Comparison of ENCODE assay signal across 2 cellular contexts in genomic region chr3:4250064-4250463, GRCh38.
TF ChIP-seq lines count a peak whose summit lies in the region.

No MANE protein-coding gene starts in this region.

TF ChIP-seq in HepG2, 621 proteins besides CTCF, POLR2A, EP300 and RAD21:
- TF ChIP-seq ZNF30 (CRISPR knock-in tag; IDR thresholded peaks at IDR 0.05), result no peak
- TF ChIP-seq PCBP2 (optimal IDR thresholded peaks at IDR 0.05; ENCODE audit: low read depth, low read length, poor library complexity, severe bottlenecking), result peak; percentile 75

TF ChIP-seq in K562, 482 proteins besides CTCF, POLR2A, EP300 and RAD21:
- TF ChIP-seq STAG1 (CRISPR knock-in tag; IDR thresholded peaks at IDR 0.05; ENCODE audit: borderline replicate concordance), result no peak
- TF ChIP-seq, protein P1, sequence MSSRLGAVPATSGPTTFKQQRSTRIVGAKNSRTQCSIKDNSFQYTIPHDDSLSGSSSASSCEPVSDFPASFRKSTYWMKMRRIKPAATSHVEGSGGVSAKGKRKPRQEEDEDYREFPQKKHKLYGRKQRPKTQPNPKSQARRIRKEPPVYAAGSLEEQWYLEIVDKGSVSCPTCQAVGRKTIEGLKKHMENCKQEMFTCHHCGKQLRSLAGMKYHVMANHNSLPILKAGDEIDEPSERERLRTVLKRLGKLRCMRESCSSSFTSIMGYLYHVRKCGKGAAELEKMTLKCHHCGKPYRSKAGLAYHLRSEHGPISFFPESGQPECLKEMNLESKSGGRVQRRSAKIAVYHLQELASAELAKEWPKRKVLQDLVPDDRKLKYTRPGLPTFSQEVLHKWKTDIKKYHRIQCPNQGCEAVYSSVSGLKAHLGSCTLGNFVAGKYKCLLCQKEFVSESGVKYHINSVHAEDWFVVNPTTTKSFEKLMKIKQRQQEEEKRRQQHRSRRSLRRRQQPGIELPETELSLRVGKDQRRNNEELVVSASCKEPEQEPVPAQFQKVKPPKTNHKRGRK (tag; IDR thresholded peaks at IDR 0.05), result peak; percentile 68; the same call in 1 of the 2 replicates
- TF ChIP-seq, protein P2, sequence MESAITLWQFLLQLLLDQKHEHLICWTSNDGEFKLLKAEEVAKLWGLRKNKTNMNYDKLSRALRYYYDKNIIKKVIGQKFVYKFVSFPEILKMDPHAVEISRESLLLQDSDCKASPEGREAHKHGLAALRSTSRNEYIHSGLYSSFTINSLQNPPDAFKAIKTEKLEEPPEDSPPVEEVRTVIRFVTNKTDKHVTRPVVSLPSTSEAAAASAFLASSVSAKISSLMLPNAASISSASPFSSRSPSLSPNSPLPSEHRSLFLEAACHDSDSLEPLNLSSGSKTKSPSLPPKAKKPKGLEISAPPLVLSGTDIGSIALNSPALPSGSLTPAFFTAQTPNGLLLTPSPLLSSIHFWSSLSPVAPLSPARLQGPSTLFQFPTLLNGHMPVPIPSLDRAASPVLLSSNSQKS (CRISPR knock-in tag; IDR thresholded peaks at IDR 0.05), result no peak
- no peak for TF ChIP-seq CHAMP1 (IDR thresholded peaks at IDR 0.05)
- TF ChIP-seq OTX1 (CRISPR knock-in tag; IDR thresholded peaks at IDR 0.05), result no peak
- TF ChIP-seq, protein P3, sequence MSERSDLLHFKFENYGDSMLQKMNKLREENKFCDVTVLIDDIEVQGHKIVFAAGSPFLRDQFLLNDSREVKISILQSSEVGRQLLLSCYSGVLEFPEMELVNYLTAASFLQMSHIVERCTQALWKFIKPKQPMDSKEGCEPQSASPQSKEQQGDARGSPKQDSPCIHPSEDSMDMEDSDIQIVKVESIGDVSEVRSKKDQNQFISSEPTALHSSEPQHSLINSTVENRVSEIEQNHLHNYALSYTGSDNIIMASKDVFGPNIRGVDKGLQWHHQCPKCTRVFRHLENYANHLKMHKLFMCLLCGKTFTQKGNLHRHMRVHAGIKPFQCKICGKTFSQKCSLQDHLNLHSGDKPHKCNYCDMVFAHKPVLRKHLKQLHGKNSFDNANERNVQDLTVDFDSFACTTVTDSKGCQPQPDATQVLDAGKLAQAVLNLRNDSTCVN (CRISPR knock-in tag; IDR thresholded peaks at IDR 0.05), result 0 out of 2 replicates have a peak, but pooled peaks have one; percentile 58
